Comparison of ENCODE assay signal across 16 cellular contexts in the genomic region with DNA sequence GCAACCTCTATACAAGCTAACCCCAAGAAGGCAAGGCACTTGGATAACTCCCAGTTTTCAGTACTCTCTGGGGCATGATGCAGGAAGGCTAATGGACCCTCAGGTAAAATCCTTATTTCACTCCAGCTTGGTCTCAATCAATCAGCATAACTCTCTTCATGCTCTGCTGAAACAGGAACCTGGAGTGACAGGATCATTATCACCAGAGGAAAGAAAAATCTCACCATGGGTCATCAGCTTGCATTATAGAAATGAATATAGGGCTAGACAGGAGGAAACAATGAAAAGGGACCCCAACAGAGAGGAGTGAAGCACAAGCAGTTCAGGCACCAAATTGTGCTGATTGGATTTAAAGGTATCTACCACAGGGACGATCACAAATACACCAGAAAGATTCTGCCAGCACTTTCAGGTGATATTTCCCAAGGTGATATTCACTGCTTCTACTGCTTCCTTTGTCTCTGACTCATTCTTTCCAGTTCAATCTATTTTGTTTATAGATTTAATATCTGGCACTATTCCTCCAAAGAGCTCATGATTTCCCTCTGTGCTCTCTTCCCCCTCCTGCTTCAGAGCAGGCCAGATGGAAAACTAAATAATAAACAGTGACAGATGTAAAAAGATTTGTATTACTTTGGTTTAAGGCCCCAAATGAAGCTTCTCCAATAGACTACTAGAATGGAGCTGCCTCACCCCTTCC. TPM values are rescaled to one million over a fixed set of nuclear protein-coding genes. Genes with fewer than 3 reads are reported as not detected.
DNase-seq lines count a peak whose midpoint lies in the region; ATAC-seq, FAIRE-seq and TF ChIP-seq lines count a peak whose summit lies in the region.
"Had no signal": no experiment of that assay in that cellular context is flagged by ENCODE, and none has a peak within 500 bp of the region (broad histone marks: within the 10 kb centered on the region; RNA-seq: fewer than 3 reads in every experiment).

No MANE protein-coding gene starts in this region.

- H3K36me3 ChIP-seq in mucosa of descending colon (ENCODE audit: low read depth) (no peaks in the 10 kb centered on the region), vagina (no peaks in the 10 kb centered on the region)
- H3K36me3 ChIP-seq: MG63, tibial nerve had no signal

- H3K27me3 Mint-ChIP-seq in activated naive CD4-positive, alpha-beta T cell treated with anti-CD3 and anti-CD28 coated beads, Interleukin-2, amount 10 ng/mL, durations not matched to agents 7 days and 5 days, result no peaks in the 10 kb centered on the region
- H3K27me3 Mint-ChIP-seq: activated T-cell treated with anti-CD3 and anti-CD28 coated beads, Interleukin-2, amount 50 U/mL, for 24 hours had no signal

- ATAC-seq in mucosa of descending colon, result peak; percentile 17
- ATAC-seq: Right ventricle myocardium inferior had no signal

- H3K4me3 ChIP-seq in mucosa of descending colon (no peak overlapping the region), vagina (no peak overlapping the region)
- H3K4me3 ChIP-seq: MG63, tibial nerve had no signal

- H3K9me3 ChIP-seq in mucosa of descending colon (no peaks in the 10 kb centered on the region), vagina (no peaks in the 10 kb centered on the region)
- H3K9me3 ChIP-seq: tibial nerve had no signal

- no peaks in the 10 kb centered on the region for H3K4me1 Mint-ChIP-seq in activated naive CD4-positive, alpha-beta T cell treated with anti-CD3 and anti-CD28 coated beads, Interleukin-2, amount 10 ng/mL, durations not matched to agents 7 days and 5 days
- H3K4me1 Mint-ChIP-seq: activated CD4-positive, alpha-beta T cell treated with anti-CD3 and anti-CD28 coated beads, Interleukin-2, amount 10 ng/mL, durations not matched to agents 7 days and 5 days had no signal

- no peaks in the 10 kb centered on the region for H3K9me3 Mint-ChIP-seq in activated naive CD4-positive, alpha-beta T cell treated with anti-CD3 and anti-CD28 coated beads, Interleukin-2, amount 10 ng/mL, durations not matched to agents 7 days and 5 days
- H3K9me3 Mint-ChIP-seq: activated CD4-positive, alpha-beta T cell treated with anti-CD3 and anti-CD28 coated beads, Interleukin-2, amount 10 ng/mL, durations not matched to agents 7 days and 5 days; activated T-cell treated with anti-CD3 and anti-CD28 coated beads, Interleukin-2, amount 50 U/mL, for 24 hours had no signal

- no peak overlapping the region for H3K27ac Mint-ChIP-seq in activated naive CD4-positive, alpha-beta T cell treated with anti-CD3 and anti-CD28 coated beads, Interleukin-2, amount 10 ng/mL, durations not matched to agents 7 days and 5 days
- H3K27ac Mint-ChIP-seq: activated CD4-positive, alpha-beta T cell treated with anti-CD3 and anti-CD28 coated beads, Interleukin-2, amount 10 ng/mL, durations not matched to agents 7 days and 5 days; activated T-cell treated with anti-CD3 and anti-CD28 coated beads, Interleukin-2, amount 50 U/mL, for 24 hours had no signal

- CTCF ChIA-PET in activated naive CD4-positive, alpha-beta T cell treated with anti-CD3 and anti-CD28 coated beads, Interleukin-2, amount 10 ng/mL, durations not matched to agents 7 days and 5 days (lab: Charles Lee), result no interaction called here

- TF ChIP-seq CTCF in mucosa of descending colon (IDR thresholded peaks at IDR 0.05) (no peak), vagina (IDR thresholded peaks at IDR 0.05) (no peak)

- peaks cover 19% of the 10 kb centered on the region for H3K4me1 ChIP-seq in mucosa of descending colon (ENCODE audit: low read depth)
- H3K4me1 ChIP-seq in vagina, result peaks cover 8% of the 10 kb centered on the region
- H3K4me1 ChIP-seq: tibial nerve had no signal

- peak overlapping the region; percentile 65 for H3K27ac ChIP-seq in vagina
- H3K27ac ChIP-seq: tibial nerve had no signal

- H3K36me3 Mint-ChIP-seq in activated naive CD4-positive, alpha-beta T cell treated with anti-CD3 and anti-CD28 coated beads, Interleukin-2, amount 10 ng/mL, durations not matched to agents 7 days and 5 days, result no peaks in the 10 kb centered on the region

- no peaks in the 10 kb centered on the region for H3K27me3 ChIP-seq in vagina
- H3K27me3 ChIP-seq: MG63, tibial nerve had no signal

- no peak for TF ChIP-seq POLR2A in vagina (IDR thresholded peaks at IDR 0.05)

- FAIRE-seq in endometrium (lab: Jason Lieb, UNC), result peak; percentile 12
- FAIRE-seq: GM18507 had no signal

- intact Hi-C loops in mucosa of descending colon (cut with DNase I, micrococcal nuclease) (no loop called here), vagina (cut with DNase I) (loop anchor here (5.0 kb wide), 1 partner anchor 1402 kb away; no protein-coding TSS in a partner anchor)

- no peak overlapping the region for H3K4me3 Mint-ChIP-seq in activated naive CD4-positive, alpha-beta T cell treated with anti-CD3 and anti-CD28 coated beads, Interleukin-2, amount 10 ng/mL, durations not matched to agents 7 days and 5 days
- H3K4me3 Mint-ChIP-seq: activated CD4-positive, alpha-beta T cell treated with anti-CD3 and anti-CD28 coated beads, Interleukin-2, amount 10 ng/mL, durations not matched to agents 7 days and 5 days; activated T-cell treated with anti-CD3 and anti-CD28 coated beads, Interleukin-2, amount 50 U/mL, for 24 hours had no signal

- DNase-seq in NCI-H1694 treated with DMSO at 0.1 percent for 48 hours (lab: John Stamatoyannopoulos, UW), result peak; percentile 22
- DNase-seq in NCI-H1694 (lab: John Stamatoyannopoulos, UW), result no peak
- DNase-seq in mucosa of descending colon, result no peak
- no peak for DNase-seq in vagina (ENCODE audit: extremely low spot score in 2 of 2)
- no peak for DNase-seq in NCI-H82 (lab: John Stamatoyannopoulos, UW)
- no peak for DNase-seq in activated naive CD4-positive, alpha-beta T cell treated with anti-CD3 and anti-CD28 coated beads, Interleukin-2, amount 50 U/mL, for 16 hours
- DNase-seq in activated naive CD4-positive, alpha-beta T cell treated with anti-CD3 and anti-CD28 coated beads, Interleukin-2, amount 10 ng/mL, durations not matched to agents 7 days and 5 days, result no peak
- DNase-seq: activated CD4-positive, alpha-beta T cell treated with anti-CD3 and anti-CD28 coated beads, Interleukin-2, amount 10 ng/mL, durations not matched to agents 7 days and 5 days; activated T-cell treated with anti-CD3 and anti-CD28 coated beads, Interleukin-2, amount 50 U/mL, for 24 hours; cortex of kidney; stimulated activated CD4-positive, alpha-beta T cell treated with anti-CD3 and anti-CD28 coated beads, Interleukin-4, amount 100 ng/mL, for 1 hour had no signal

RNA-seq across cellular contexts. Expression of a gene that starts 23.0 kb away (rescaled TPM):
- 10 to 100 TPM; 30.0 to 34.0 (median 31.2) TPM for total RNA-seq in mucosa of descending colon
- total RNA-seq in vagina, result 25.5 TPM

RNA-seq across cellular contexts. Expression of a gene that starts 57.5 kb away (rescaled TPM):
- total RNA-seq in mucosa of descending colon (100 to 1,000 TPM in 2 of 3 donors, 10 to 100 TPM in 1; 94.8 to 132 (median 101) TPM), vagina (110 TPM)
